In genomic region chr2:110116033-110116710, GRCh38 we compare ENCODE assay signal across 8 cellular contexts. TPM values are rescaled to one million over a fixed set of nuclear protein-coding genes. Genes with fewer than 3 reads are reported as not detected.
DNase-seq lines count a peak whose midpoint lies in the region; ATAC-seq and TF ChIP-seq lines count a peak whose summit lies in the region.

No MANE protein-coding gene starts in this region.

- WGBS in right lobe of liver (ENCODE audit: insufficient coverage, low coverage, low lambda C conversion rate, missing lambda C conversion rate), result 3% methylated on average over 5 of the region's 8 CpGs

- peaks cover 67% of the 10 kb centered on the region for H3K27me3 Mint-ChIP-seq in activated naive CD8-positive, alpha-beta T cell treated with anti-CD3 and anti-CD28 coated beads, Interleukin-2, amount 50 U/mL, for 24 hours
- peaks cover 81% of the 10 kb centered on the region for H3K27me3 Mint-ChIP-seq in activated naive CD8-positive, alpha-beta T cell treated with anti-CD3 and anti-CD28 coated beads for 36 hours
- peaks cover 46% of the 10 kb centered on the region for H3K27me3 Mint-ChIP-seq in activated T-helper 17 cell treated with anti-CD3 and anti-CD28 coated beads, Interleukin-2, amount 50 U/mL, for 72 hours

- H3K4me3 ChIP-seq in choroid plexus epithelial cell (ENCODE audit: low read depth, low read length), result peak overlapping the region; percentile 52
- H3K4me3 ChIP-seq in right lobe of liver, result peak overlapping the region in 1 of 3 donors; percentile 10

- H3K27ac Mint-ChIP-seq in activated naive CD8-positive, alpha-beta T cell treated with anti-CD3 and anti-CD28 coated beads, Interleukin-2, amount 50 U/mL, for 24 hours, result no peak overlapping the region
- no peak overlapping the region for H3K27ac Mint-ChIP-seq in activated naive CD8-positive, alpha-beta T cell treated with anti-CD3 and anti-CD28 coated beads for 36 hours
- H3K27ac Mint-ChIP-seq in activated T-helper 17 cell treated with anti-CD3 and anti-CD28 coated beads, Interleukin-2, amount 50 U/mL, for 72 hours, result no peak overlapping the region

- intact Hi-C loops in right lobe of liver (cut with DNase I), result no loop called here

- H3K9me3 ChIP-seq in right lobe of liver, result no peaks in the 10 kb centered on the region

- H3K36me3 ChIP-seq in right lobe of liver, result no peaks in the 10 kb centered on the region

- H3K4me1 ChIP-seq in right lobe of liver, result no peaks in the 10 kb centered on the region

- H3K9me3 Mint-ChIP-seq in activated naive CD8-positive, alpha-beta T cell treated with anti-CD3 and anti-CD28 coated beads, Interleukin-2, amount 50 U/mL, for 24 hours, result peaks cover 6% of the 10 kb centered on the region
- peaks cover 2% of the 10 kb centered on the region for H3K9me3 Mint-ChIP-seq in activated naive CD8-positive, alpha-beta T cell treated with anti-CD3 and anti-CD28 coated beads for 36 hours
- H3K9me3 Mint-ChIP-seq in activated T-helper 17 cell treated with anti-CD3 and anti-CD28 coated beads, Interleukin-2, amount 50 U/mL, for 72 hours, result no peaks in the 10 kb centered on the region

- TF ChIP-seq POLR2A in right lobe of liver (IDR thresholded peaks at IDR 0.05), result no peak

- no peaks in the 10 kb centered on the region for H3K27me3 ChIP-seq in right lobe of liver

- TF ChIP-seq CTCF in choroid plexus epithelial cell (conservative IDR thresholded peaks at IDR 0.05; ENCODE audit: low read depth, low read length), result peak; percentile 82
- TF ChIP-seq CTCF in right lobe of liver (IDR thresholded peaks at IDR 0.05), result peak; percentile 10 to 34 (median 30)

- peaks cover 2% of the 10 kb centered on the region for H3K4me1 Mint-ChIP-seq in activated naive CD8-positive, alpha-beta T cell treated with anti-CD3 and anti-CD28 coated beads, Interleukin-2, amount 50 U/mL, for 24 hours
- H3K4me1 Mint-ChIP-seq in activated naive CD8-positive, alpha-beta T cell treated with anti-CD3 and anti-CD28 coated beads for 36 hours, result peaks cover 2% of the 10 kb centered on the region
- H3K4me1 Mint-ChIP-seq in activated T-helper 17 cell treated with anti-CD3 and anti-CD28 coated beads, Interleukin-2, amount 50 U/mL, for 72 hours, result no peaks in the 10 kb centered on the region

- H3K27ac ChIP-seq in right lobe of liver, result no peak overlapping the region

- H3K4me3 Mint-ChIP-seq in activated naive CD8-positive, alpha-beta T cell treated with anti-CD3 and anti-CD28 coated beads, Interleukin-2, amount 50 U/mL, for 24 hours, result no peak overlapping the region
- no peak overlapping the region for H3K4me3 Mint-ChIP-seq in activated naive CD8-positive, alpha-beta T cell treated with anti-CD3 and anti-CD28 coated beads for 36 hours
- no peak overlapping the region for H3K4me3 Mint-ChIP-seq in activated T-helper 17 cell treated with anti-CD3 and anti-CD28 coated beads, Interleukin-2, amount 50 U/mL, for 72 hours

- ATAC-seq in activated naive CD8-positive, alpha-beta T cell treated with anti-CD3 and anti-CD28 coated beads, Interleukin-2, amount 50 U/mL, for 24 hours, result peak; percentile 25
- peak; percentile 71 to 84 (median 78) for ATAC-seq in right lobe of liver
- no peak for ATAC-seq in activated T-helper 17 cell treated with anti-CD3 and anti-CD28 coated beads, Interleukin-2, amount 50 U/mL, for 72 hours (replicated peaks)
- no peak for ATAC-seq in GM19395 (IDR thresholded peaks at IDR 0.05; ENCODE audit: unreplicated experiment)

- no peak for DNase-seq in activated naive CD8-positive, alpha-beta T cell treated with anti-CD3 and anti-CD28 coated beads, Interleukin-2, amount 50 U/mL, for 24 hours
- DNase-seq in activated naive CD8-positive, alpha-beta T cell treated with anti-CD3 and anti-CD28 coated beads for 36 hours, result no peak
- peak; percentile 71 for DNase-seq in choroid plexus epithelial cell (ENCODE audit: low read depth)
- DNase-seq in right lobe of liver, result no peak
- no peak for DNase-seq in stimulated activated CD4-positive, alpha-beta T cell treated with anti-CD3 and anti-CD28 coated beads, Interleukin-4, amount 100 ng/mL, for 4 hours
- DNase-seq in inferior parietal cortex (ENCODE audit: extremely low spot score), result no peak

- no peaks in the 10 kb centered on the region for H3K36me3 Mint-ChIP-seq in activated naive CD8-positive, alpha-beta T cell treated with anti-CD3 and anti-CD28 coated beads, Interleukin-2, amount 50 U/mL, for 24 hours (ENCODE audit: low read depth)
- H3K36me3 Mint-ChIP-seq in activated naive CD8-positive, alpha-beta T cell treated with anti-CD3 and anti-CD28 coated beads for 36 hours, result no peaks in the 10 kb centered on the region
- no peaks in the 10 kb centered on the region for H3K36me3 Mint-ChIP-seq in activated T-helper 17 cell treated with anti-CD3 and anti-CD28 coated beads, Interleukin-2, amount 50 U/mL, for 72 hours (ENCODE audit: low read depth)

RNA-seq across cellular contexts. Expression of gene MALL, which starts 0.6 kb away (rescaled TPM):
- total RNA-seq in activated naive CD8-positive, alpha-beta T cell treated with anti-CD3 and anti-CD28 coated beads for 36 hours, result under 1 TPM; 0.35 to 0.42 TPM
- total RNA-seq in right lobe of liver, result 1 to 10 TPM; 1.1 to 3.1 (median 2.2) TPM
- under 1 TPM in 1 of 2 donors, not detected in 1; 0.13 TPM for total RNA-seq in activated T-helper 17 cell treated with anti-CD3 and anti-CD28 coated beads, Interleukin-2, amount 50 U/mL, for 72 hours

Comparison
In these comparisons a context has a peak if more than half of its experiments do, and no peak if none do; other contexts are left out.
1. ATAC-seq: peak in activated naive CD8-positive, alpha-beta T cell treated with anti-CD3 and anti-CD28 coated beads, Interleukin-2, amount 50 U/mL, for 24 hours (single experiment) and right lobe of liver (4 of 4); none in activated T-helper 17 cell treated with anti-CD3 and anti-CD28 coated beads, Interleukin-2, amount 50 U/mL, for 72 hours (single experiment) and GM19395 (single experiment).